1 cellular context compared by ENCODE assay signal in the genomic region with DNA sequence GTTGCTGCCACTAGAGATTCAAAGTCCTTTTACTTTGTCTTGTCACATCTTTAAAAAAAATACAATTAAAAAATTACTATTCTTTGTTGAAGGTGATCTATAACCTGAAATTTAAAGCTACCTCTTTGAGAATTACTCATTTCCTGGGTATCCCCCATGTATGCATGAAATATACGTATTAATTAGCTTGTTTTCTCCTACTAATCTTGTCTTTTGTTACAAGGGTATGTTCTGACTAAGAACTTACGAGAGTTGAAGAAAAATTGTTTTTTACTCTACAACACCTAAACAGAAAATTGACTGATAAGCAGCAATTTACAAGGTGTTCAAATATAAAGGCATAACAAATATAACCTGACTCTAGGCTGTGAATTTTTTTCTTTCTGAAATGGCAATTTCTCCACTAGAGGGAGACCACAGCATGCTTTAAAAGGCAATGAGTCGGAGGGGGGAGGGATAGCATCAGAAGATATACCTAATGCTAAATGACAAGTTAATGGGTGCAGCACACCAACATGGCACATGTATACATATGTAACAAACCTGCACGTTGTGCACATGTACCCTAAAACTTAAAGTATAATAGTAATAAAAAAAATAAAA.
TF ChIP-seq lines count a peak whose summit lies in the region.

No MANE protein-coding gene starts in this region.

TF ChIP-seq in H1, 55 proteins besides CTCF, POLR2A, EP300 and RAD21 (continued from another document):
- TF ChIP-seq, protein P1, sequence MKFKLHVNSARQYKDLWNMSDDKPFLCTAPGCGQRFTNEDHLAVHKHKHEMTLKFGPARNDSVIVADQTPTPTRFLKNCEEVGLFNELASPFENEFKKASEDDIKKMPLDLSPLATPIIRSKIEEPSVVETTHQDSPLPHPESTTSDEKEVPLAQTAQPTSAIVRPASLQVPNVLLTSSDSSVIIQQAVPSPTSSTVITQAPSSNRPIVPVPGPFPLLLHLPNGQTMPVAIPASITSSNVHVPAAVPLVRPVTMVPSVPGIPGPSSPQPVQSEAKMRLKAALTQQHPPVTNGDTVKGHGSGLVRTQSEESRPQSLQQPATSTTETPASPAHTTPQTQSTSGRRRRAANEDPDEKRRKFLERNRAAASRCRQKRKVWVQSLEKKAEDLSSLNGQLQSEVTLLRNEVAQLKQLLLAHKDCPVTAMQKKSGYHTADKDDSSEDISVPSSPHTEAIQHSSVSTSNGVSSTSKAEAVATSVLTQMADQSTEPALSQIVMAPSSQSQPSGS (IDR thresholded peaks at IDR 0.05; ENCODE audit: low read length) = no peak
- TF ChIP-seq TAF1 (IDR thresholded peaks at IDR 0.05; ENCODE audit: low read depth, low read length) (no peak), RBBP5 (IDR thresholded peaks at IDR 0.05; ENCODE audit: borderline replicate concordance, low read depth, low read length) (no peak), SP2 (IDR thresholded peaks at IDR 0.05; ENCODE audit: low read length) (no peak), MAX (IDR thresholded peaks at IDR 0.05) (no peak), ASH2L (IDR thresholded peaks at IDR 0.05; ENCODE audit: low read length) (no peak), TCF12 (IDR thresholded peaks at IDR 0.05; ENCODE audit: low read depth, low read length) (no peak), FOSL1 (IDR thresholded peaks at IDR 0.05; ENCODE audit: insufficient read depth, low read depth, low read length) (no peak), KDM5A (IDR thresholded peaks at IDR 0.05; ENCODE audit: low read length) (no peak)
